ENCODE assay signal across 29 cellular contexts in the genomic region with DNA sequence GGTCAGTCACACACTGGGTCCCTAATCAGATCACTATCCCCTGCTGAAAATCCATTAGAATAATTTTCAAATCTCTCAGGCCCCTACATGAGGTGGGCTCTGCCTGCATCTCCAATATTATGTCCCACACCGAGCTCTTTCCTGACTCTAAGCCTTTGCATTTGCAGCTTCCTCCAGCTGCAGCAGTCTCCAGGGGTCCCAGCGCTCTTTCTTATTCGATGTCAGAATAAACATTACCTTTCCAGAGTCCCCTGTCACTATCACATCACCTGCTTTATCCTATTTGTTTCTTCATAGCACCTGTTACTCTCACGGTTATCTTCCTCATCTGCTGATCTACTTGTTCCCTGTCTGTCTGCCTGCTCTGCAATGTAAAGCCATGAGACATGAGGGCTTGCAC.
"Had no signal": no experiment of that assay in that cellular context is flagged by ENCODE, and none has a peak within 500 bp of the region (broad histone marks: within the 10 kb centered on the region; RNA-seq: fewer than 3 reads in every experiment).

No MANE protein-coding gene starts in this region.

- H3K27me3 Mint-ChIP-seq: activated CD4-positive, alpha-beta T cell treated with anti-CD3 and anti-CD28 coated beads, Interleukin-2, amount 10 ng/mL, durations not matched to agents 7 days and 5 days; activated naive CD4-positive, alpha-beta T cell treated with anti-CD3 and anti-CD28 coated beads, Interleukin-2, amount 10 ng/mL, durations not matched to agents 7 days and 5 days had no signal

- H3K27ac ChIP-seq: SJCRH30 had no signal

- DNase-seq: activated CD4-positive, alpha-beta T cell treated with anti-CD3 and anti-CD28 coated beads for 36 hours; activated CD4-positive, alpha-beta T cell treated with anti-CD3 and anti-CD28 coated beads, Interleukin-2, amount 10 ng/mL, durations not matched to agents 7 days and 5 days; activated CD4-positive, alpha-beta T cell treated with anti-CD3 and anti-CD28 coated beads, Interleukin-2, amount 50 U/mL, for 48 hours; activated CD8-positive, alpha-beta T cell treated with anti-CD3 and anti-CD28 coated beads, Interleukin-2, amount 10 ng/mL, durations not matched to agents 7 days and 5 days; activated gamma-delta T cell treated with Interleukin-2 at 50 U/mL for 16 hours; activated naive CD4-positive, alpha-beta T cell treated with anti-CD3 and anti-CD28 coated beads, Interleukin-2, amount 10 ng/mL, durations not matched to agents 7 days and 5 days; activated naive CD8-positive, alpha-beta T cell treated with anti-CD3 and anti-CD28 coated beads, Interleukin-2, amount 50 U/mL, for 24 hours; activated T-cell treated with anti-CD3 and anti-CD28 coated beads, Interleukin-2, amount 50 U/mL, for 24 hours; anterior cingulate cortex; caudate nucleus; Karpas-422; KBM-7; NCI-H1092; NCI-H1436 treated with DMSO at 0.1 percent for 48 hours; NCI-H187 treated with DMSO at 0.1 percent for 48 hours; NCI-H2081; NCI-H345; NCI-H524 treated with DMSO at 0.1 percent for 48 hours; NCI-H774; SHP77; SJCRH30; SK-N-SH had no signal

- H3K4me1 ChIP-seq: SJCRH30 had no signal

- ATAC-seq: activated CD4-positive, alpha-beta T cell treated with anti-CD3 and anti-CD28 coated beads for 36 hours; activated CD4-positive, CD25-positive, alpha-beta regulatory T cell treated with anti-CD3 and anti-CD28 coated beads, Interleukin-2, amount 50 U/mL, for 24 hours; activated CD8-positive, alpha-beta T cell treated with anti-CD3 and anti-CD28 coated beads, Interleukin-2, amount 10 ng/mL, durations not matched to agents 7 days and 5 days; activated naive CD8-positive, alpha-beta T cell treated with anti-CD3 and anti-CD28 coated beads, Interleukin-2, amount 50 U/mL, for 24 hours; Panc1 had no signal

- H3K9me2 ChIP-seq: SK-N-SH had no signal

- H3K27me3 ChIP-seq: SJCRH30 had no signal

- H3K4me3 Mint-ChIP-seq: activated CD4-positive, alpha-beta T cell treated with anti-CD3 and anti-CD28 coated beads for 36 hours; activated CD4-positive, alpha-beta T cell treated with anti-CD3 and anti-CD28 coated beads, Interleukin-2, amount 10 ng/mL, durations not matched to agents 7 days and 5 days; activated CD8-positive, alpha-beta T cell treated with anti-CD3 and anti-CD28 coated beads, Interleukin-2, amount 10 ng/mL, durations not matched to agents 7 days and 5 days; activated naive CD4-positive, alpha-beta T cell treated with anti-CD3 and anti-CD28 coated beads, Interleukin-2, amount 10 ng/mL, durations not matched to agents 7 days and 5 days; activated naive CD8-positive, alpha-beta T cell; activated naive CD8-positive, alpha-beta T cell treated with anti-CD3 and anti-CD28 coated beads, Interleukin-2, amount 50 U/mL, for 24 hours; activated T-cell treated with anti-CD3 and anti-CD28 coated beads, Interleukin-2, amount 50 U/mL, for 24 hours; activated T-helper 1 cell treated with anti-CD3 and anti-CD28 coated beads, Interleukin-12 subunit alpha, Interleukin-12 subunit beta, Interleukin-2, Interleukin-4 antibody, amounts not matched to agents 30 ng/mL and 10 ng/mL and 1 ng/mL, durations not matched to agents 14 hours and 24 hours and 36 hours; brain; T-helper 1 cell treated with Interleukin-12 subunit alpha and Interleukin-12 subunit beta and Interleukin-4 antibody, amounts not matched to agents 30 μg/mL and 1 μg/mL, for 36 hours; T-helper 2 cell treated with Interferon-gamma antibody and Interleukin-4, amounts not matched to agents 5 μg/mL and 100 μg/mL, for 36 hours had no signal

- H3K36me3 ChIP-seq: SJCRH30 had no signal

- H3K4me3 ChIP-seq: SJCRH30 had no signal

- H3K9me3 Mint-ChIP-seq: activated CD4-positive, alpha-beta T cell treated with anti-CD3 and anti-CD28 coated beads, Interleukin-2, amount 10 ng/mL, durations not matched to agents 7 days and 5 days; activated naive CD4-positive, alpha-beta T cell treated with anti-CD3 and anti-CD28 coated beads, Interleukin-2, amount 10 ng/mL, durations not matched to agents 7 days and 5 days; activated naive CD8-positive, alpha-beta T cell treated with anti-CD3 and anti-CD28 coated beads, Interleukin-2, amount 50 U/mL, for 24 hours; activated T-cell treated with anti-CD3 and anti-CD28 coated beads, Interleukin-2, amount 50 U/mL, for 24 hours; activated T-helper 1 cell treated with anti-CD3 and anti-CD28 coated beads, Interleukin-12 subunit alpha, Interleukin-12 subunit beta, Interleukin-2, Interleukin-4 antibody, amounts not matched to agents 30 ng/mL and 10 ng/mL and 1 ng/mL, durations not matched to agents 14 hours and 24 hours and 36 hours; brain; T-helper 1 cell treated with Interleukin-12 subunit alpha and Interleukin-12 subunit beta and Interleukin-4 antibody, amounts not matched to agents 30 μg/mL and 1 μg/mL, for 36 hours; T-helper 2 cell treated with Interferon-gamma antibody and Interleukin-4, amounts not matched to agents 5 μg/mL and 100 μg/mL, for 36 hours had no signal

- H3K4me1 Mint-ChIP-seq: activated CD4-positive, alpha-beta T cell treated with anti-CD3 and anti-CD28 coated beads for 36 hours; activated CD4-positive, alpha-beta T cell treated with anti-CD3 and anti-CD28 coated beads, Interleukin-2, amount 10 ng/mL, durations not matched to agents 7 days and 5 days; activated naive CD4-positive, alpha-beta T cell treated with anti-CD3 and anti-CD28 coated beads, Interleukin-2, amount 10 ng/mL, durations not matched to agents 7 days and 5 days; activated naive CD8-positive, alpha-beta T cell treated with anti-CD3 and anti-CD28 coated beads, Interleukin-2, amount 50 U/mL, for 24 hours; brain had no signal

- H3K36me3 Mint-ChIP-seq: activated naive CD4-positive, alpha-beta T cell treated with anti-CD3 and anti-CD28 coated beads, Interleukin-2, amount 10 ng/mL, durations not matched to agents 7 days and 5 days; activated naive CD8-positive, alpha-beta T cell; brain had no signal

- H3K27ac Mint-ChIP-seq: activated CD4-positive, alpha-beta T cell treated with anti-CD3 and anti-CD28 coated beads for 36 hours; activated CD4-positive, alpha-beta T cell treated with anti-CD3 and anti-CD28 coated beads, Interleukin-2, amount 10 ng/mL, durations not matched to agents 7 days and 5 days; activated CD8-positive, alpha-beta T cell treated with anti-CD3 and anti-CD28 coated beads, Interleukin-2, amount 10 ng/mL, durations not matched to agents 7 days and 5 days; activated naive CD4-positive, alpha-beta T cell treated with anti-CD3 and anti-CD28 coated beads, Interleukin-2, amount 10 ng/mL, durations not matched to agents 7 days and 5 days; activated naive CD8-positive, alpha-beta T cell; activated naive CD8-positive, alpha-beta T cell treated with anti-CD3 and anti-CD28 coated beads, Interleukin-2, amount 50 U/mL, for 24 hours; activated T-cell treated with anti-CD3 and anti-CD28 coated beads, Interleukin-2, amount 50 U/mL, for 24 hours; activated T-helper 1 cell treated with anti-CD3 and anti-CD28 coated beads, Interleukin-12 subunit alpha, Interleukin-12 subunit beta, Interleukin-2, Interleukin-4 antibody, amounts not matched to agents 30 ng/mL and 10 ng/mL and 1 ng/mL, durations not matched to agents 14 hours and 24 hours and 36 hours; brain; T-helper 1 cell treated with Interleukin-12 subunit alpha and Interleukin-12 subunit beta and Interleukin-4 antibody, amounts not matched to agents 30 μg/mL and 1 μg/mL, for 36 hours; T-helper 2 cell treated with Interferon-gamma antibody and Interleukin-4, amounts not matched to agents 5 μg/mL and 100 μg/mL, for 36 hours had no signal

- H3K4me2 ChIP-seq: SK-N-SH had no signal
